In the genomic region with DNA sequence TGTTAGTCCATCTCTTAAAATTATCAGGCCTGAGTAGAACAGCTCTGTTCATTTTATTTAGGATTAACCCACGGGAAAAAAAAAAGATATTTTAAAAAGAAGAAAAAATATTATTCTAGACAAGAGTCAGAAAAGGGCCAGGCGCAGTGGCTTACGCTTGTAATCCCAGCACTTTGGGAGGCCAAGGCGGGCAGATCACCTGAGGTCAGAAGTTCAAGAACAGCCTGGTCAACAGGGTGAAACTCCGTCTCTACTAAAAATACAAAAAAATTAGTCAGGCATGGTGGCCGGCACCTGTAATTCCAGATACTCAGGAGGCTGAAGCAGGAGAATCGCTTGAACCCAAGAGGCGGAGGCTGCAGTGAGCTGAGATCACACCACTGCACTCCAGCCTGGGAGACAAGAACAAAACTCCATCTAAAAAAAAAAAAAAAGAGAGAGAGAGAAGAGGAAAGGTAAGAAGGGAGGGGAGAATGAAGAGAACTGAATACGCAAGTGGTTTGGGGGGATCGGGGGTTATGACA, we compare ENCODE assay signal across 1 cellular context.
TF ChIP-seq lines count a peak whose summit lies in the region.

No MANE protein-coding gene starts in this region.

TF ChIP-seq in HepG2, 621 proteins besides CTCF, POLR2A, EP300 and RAD21:
- TF ChIP-seq, protein P1, sequence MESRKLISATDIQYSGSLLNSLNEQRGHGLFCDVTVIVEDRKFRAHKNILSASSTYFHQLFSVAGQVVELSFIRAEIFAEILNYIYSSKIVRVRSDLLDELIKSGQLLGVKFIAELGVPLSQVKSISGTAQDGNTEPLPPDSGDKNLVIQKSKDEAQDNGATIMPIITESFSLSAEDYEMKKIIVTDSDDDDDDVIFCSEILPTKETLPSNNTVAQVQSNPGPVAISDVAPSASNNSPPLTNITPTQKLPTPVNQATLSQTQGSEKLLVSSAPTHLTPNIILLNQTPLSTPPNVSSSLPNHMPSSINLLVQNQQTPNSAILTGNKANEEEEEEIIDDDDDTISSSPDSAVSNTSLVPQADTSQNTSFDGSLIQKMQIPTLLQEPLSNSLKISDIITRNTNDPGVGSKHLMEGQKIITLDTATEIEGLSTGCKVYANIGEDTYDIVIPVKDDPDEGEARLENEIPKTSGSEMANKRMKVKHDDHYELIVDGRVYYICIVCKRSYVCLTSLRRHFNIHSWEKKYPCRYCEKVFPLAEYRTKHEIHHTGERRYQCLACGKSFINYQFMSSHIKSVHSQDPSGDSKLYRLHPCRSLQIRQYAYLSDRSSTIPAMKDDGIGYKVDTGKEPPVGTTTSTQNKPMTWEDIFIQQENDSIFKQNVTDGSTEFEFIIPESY (CRISPR knock-in tag; IDR thresholded peaks at IDR 0.05): peak; percentile 58; the same call in 1 of the 2 replicates
- 0 out of 2 replicates have a peak, but pooled peaks have one; percentile 57 for TF ChIP-seq RARA (CRISPR knock-in tag; IDR thresholded peaks at IDR 0.05)
- TF ChIP-seq, protein P2, sequence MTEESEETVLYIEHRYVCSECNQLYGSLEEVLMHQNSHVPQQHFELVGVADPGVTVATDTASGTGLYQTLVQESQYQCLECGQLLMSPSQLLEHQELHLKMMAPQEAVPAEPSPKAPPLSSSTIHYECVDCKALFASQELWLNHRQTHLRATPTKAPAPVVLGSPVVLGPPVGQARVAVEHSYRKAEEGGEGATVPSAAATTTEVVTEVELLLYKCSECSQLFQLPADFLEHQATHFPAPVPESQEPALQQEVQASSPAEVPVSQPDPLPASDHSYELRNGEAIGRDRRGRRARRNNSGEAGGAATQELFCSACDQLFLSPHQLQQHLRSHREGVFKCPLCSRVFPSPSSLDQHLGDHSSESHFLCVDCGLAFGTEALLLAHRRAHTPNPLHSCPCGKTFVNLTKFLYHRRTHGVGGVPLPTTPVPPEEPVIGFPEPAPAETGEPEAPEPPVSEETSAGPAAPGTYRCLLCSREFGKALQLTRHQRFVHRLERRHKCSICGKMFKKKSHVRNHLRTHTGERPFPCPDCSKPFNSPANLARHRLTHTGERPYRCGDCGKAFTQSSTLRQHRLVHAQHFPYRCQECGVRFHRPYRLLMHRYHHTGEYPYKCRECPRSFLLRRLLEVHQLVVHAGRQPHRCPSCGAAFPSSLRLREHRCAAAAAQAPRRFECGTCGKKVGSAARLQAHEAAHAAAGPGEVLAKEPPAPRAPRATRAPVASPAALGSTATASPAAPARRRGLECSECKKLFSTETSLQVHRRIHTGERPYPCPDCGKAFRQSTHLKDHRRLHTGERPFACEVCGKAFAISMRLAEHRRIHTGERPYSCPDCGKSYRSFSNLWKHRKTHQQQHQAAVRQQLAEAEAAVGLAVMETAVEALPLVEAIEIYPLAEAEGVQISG (CRISPR knock-in tag; IDR thresholded peaks at IDR 0.05): peak; percentile 26; the same call in 1 of the 2 replicates
- TF ChIP-seq ISL2 (CRISPR knock-in tag; IDR thresholded peaks at IDR 0.05): 0 out of 2 replicates have a peak, but pooled peaks have one; percentile 12
- TF ChIP-seq ZNF766 (CRISPR knock-in tag; IDR thresholded peaks at IDR 0.05; ENCODE audit: borderline replicate concordance): 0 out of 2 replicates have a peak, but pooled peaks have one; percentile 59
- TF ChIP-seq, protein P3, sequence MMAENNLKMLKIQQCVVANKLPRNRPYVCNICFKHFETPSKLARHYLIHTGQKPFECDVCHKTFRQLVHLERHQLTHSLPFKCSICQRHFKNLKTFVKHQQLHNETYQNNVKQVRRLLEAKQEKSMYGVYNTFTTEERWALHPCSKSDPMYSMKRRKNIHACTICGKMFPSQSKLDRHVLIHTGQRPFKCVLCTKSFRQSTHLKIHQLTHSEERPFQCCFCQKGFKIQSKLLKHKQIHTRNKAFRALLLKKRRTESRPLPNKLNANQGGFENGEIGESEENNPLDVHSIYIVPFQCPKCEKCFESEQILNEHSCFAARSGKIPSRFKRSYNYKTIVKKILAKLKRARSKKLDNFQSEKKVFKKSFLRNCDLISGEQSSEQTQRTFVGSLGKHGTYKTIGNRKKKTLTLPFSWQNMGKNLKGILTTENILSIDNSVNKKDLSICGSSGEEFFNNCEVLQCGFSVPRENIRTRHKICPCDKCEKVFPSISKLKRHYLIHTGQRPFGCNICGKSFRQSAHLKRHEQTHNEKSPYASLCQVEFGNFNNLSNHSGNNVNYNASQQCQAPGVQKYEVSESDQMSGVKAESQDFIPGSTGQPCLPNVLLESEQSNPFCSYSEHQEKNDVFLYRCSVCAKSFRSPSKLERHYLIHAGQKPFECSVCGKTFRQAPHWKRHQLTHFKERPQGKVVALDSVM (CRISPR knock-in tag; IDR thresholded peaks at IDR 0.05): peak; percentile 76
